Comparison of ENCODE assay signal across 8 cellular contexts in the genomic region with DNA sequence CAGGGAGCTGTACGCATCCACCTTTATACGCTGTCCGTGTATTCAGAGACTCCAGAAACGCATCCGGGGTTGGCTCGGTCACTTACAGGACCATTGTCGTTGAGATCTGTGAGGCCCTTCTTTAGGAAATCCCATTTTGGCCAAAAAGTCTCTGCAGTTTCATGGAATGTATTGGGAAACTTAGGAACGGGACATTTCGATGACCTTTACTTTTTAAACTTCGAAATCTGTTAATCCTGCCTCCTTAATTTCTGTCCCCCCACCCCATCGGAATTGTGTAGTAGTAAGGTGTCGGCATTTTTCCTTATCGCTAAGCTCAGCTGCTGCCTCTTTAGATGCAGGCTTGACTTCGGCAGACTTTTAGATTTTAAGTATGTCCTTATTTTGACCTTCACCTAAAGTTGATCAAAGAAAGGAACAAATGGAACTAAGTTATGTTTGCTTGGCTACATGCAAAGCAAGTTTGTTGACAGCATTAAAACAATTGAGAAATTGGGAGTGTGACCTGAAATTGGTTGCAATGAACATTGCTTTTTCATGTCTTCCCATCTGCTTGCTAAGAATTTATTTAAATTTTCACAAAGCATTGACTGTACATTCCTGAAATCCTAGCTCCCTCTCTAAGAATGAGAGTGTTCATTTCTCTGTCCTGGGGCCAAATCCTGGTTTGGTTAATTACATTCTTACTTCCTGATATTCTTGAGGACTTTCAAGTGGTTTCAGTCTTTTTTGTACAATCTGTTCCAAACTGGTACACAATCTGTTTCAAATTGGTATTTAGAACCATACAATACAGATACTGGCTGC. TPM values are rescaled to one million over a fixed set of nuclear protein-coding genes. Genes with fewer than 3 reads are reported as not detected.
DNase-seq lines count a peak whose midpoint lies in the region; ATAC-seq and TF ChIP-seq lines count a peak whose summit lies in the region.

No MANE protein-coding gene starts in this region.

- intact Hi-C loops in activated CD8-positive, alpha-beta T cell treated with anti-CD3 and anti-CD28 coated beads for 36 hours (cut with micrococcal nuclease): loop anchor here (10.0 kb wide), 1 partner anchor 169 kb away; a partner anchor contains a TSS
- intact Hi-C loops in right cardiac atrium (cut with DNase I): loop anchor here in 1 of 4 donors (10.0 kb wide), 1 partner anchor 119 kb away; no protein-coding TSS in a partner anchor

- H3F3A ChIP-seq in smooth muscle cell (ENCODE audit: low read depth): no peaks in the 10 kb centered on the region

- H3K27me3 ChIP-seq in right cardiac atrium (ENCODE audit: control insufficient read depth, insufficient read depth) (no peaks in the 10 kb centered on the region), smooth muscle cell (ENCODE audit: low read depth) (no peaks in the 10 kb centered on the region)

- H3K9me3 ChIP-seq in right cardiac atrium (ENCODE audit: control insufficient read depth, low read length) (no peaks in the 10 kb centered on the region), smooth muscle cell (replicated peaks; ENCODE audit: low read depth) (no peaks in the 10 kb centered on the region)

- peaks cover 20% of the 10 kb centered on the region for H3K9me3 Mint-ChIP-seq in T-helper 1 cell treated with Interleukin-12 subunit alpha and Interleukin-12 subunit beta and Interleukin-4 antibody, amounts not matched to agents 30 μg/mL and 1 μg/mL, for 36 hours
- H3K9me3 Mint-ChIP-seq in activated CD8-positive, alpha-beta T cell treated with anti-CD3 and anti-CD28 coated beads for 36 hours: peaks cover 19% of the 10 kb centered on the region

- H3K27me3 Mint-ChIP-seq in T-helper 1 cell treated with Interleukin-12 subunit alpha and Interleukin-12 subunit beta and Interleukin-4 antibody, amounts not matched to agents 30 μg/mL and 1 μg/mL, for 36 hours (ENCODE audit: low read depth): peaks cover 63% of the 10 kb centered on the region
- peaks cover 34% of the 10 kb centered on the region for H3K27me3 Mint-ChIP-seq in activated CD8-positive, alpha-beta T cell treated with anti-CD3 and anti-CD28 coated beads for 36 hours

- DNase-seq in T-helper 1 cell (no peak), right cardiac atrium (no peak), smooth muscle cell (lab: John Stamatoyannopoulos, UW; ENCODE audit: unreplicated experiment) (no peak), NCI-H226 (no peak)
- DNase-seq in activated CD8-positive, alpha-beta T cell treated with anti-CD3 and anti-CD28 coated beads for 36 hours: no peak

- H3K79me2 ChIP-seq in smooth muscle cell (ENCODE audit: low read depth): peaks cover 29% of the 10 kb centered on the region

- H2AFZ ChIP-seq in smooth muscle cell (ENCODE audit: low read depth): peak overlapping the region; percentile 85

- 10% methylated on average over 14 of the region's 14 CpGs for WGBS in right cardiac atrium
- WGBS in smooth muscle cell (ENCODE audit: low lambda C conversion rate): 11% methylated on average over 14 of the region's 14 CpGs

- peaks cover 6% of the 10 kb centered on the region for H3K36me3 Mint-ChIP-seq in T-helper 1 cell treated with Interleukin-12 subunit alpha and Interleukin-12 subunit beta and Interleukin-4 antibody, amounts not matched to agents 30 μg/mL and 1 μg/mL, for 36 hours (ENCODE audit: low read depth)
- H3K36me3 Mint-ChIP-seq in activated CD8-positive, alpha-beta T cell treated with anti-CD3 and anti-CD28 coated beads for 36 hours (ENCODE audit: low read depth): no peaks in the 10 kb centered on the region

- H3K4me1 ChIP-seq in right cardiac atrium (ENCODE audit: control insufficient read depth, insufficient read depth, low read length) (no peaks in the 10 kb centered on the region), smooth muscle cell (ENCODE audit: low read depth) (peaks cover 20% of the 10 kb centered on the region)

- CTCF ChIA-PET in activated CD8-positive, alpha-beta T cell treated with anti-CD3 and anti-CD28 coated beads for 36 hours (lab: Charles Lee): interaction anchor here (0.6 to 1.6 kb wide), 2 partner anchors 101 to 171 kb away, joined by 3 read pairs; no protein-coding TSS in a partner anchor

- POLR2A ChIA-PET in activated CD8-positive, alpha-beta T cell treated with anti-CD3 and anti-CD28 coated beads for 36 hours (lab: Charles Lee): interaction anchor here (1.0 to 1.1 kb wide), 2 partner anchors 34 to 184 kb away, joined by 3 read pairs; no protein-coding TSS in a partner anchor

- H3K4me1 Mint-ChIP-seq in T-helper 1 cell treated with Interleukin-12 subunit alpha and Interleukin-12 subunit beta and Interleukin-4 antibody, amounts not matched to agents 30 μg/mL and 1 μg/mL, for 36 hours (ENCODE audit: low read depth): peaks cover 15% of the 10 kb centered on the region
- peaks cover 19% of the 10 kb centered on the region for H3K4me1 Mint-ChIP-seq in activated CD8-positive, alpha-beta T cell treated with anti-CD3 and anti-CD28 coated beads for 36 hours (ENCODE audit: low read depth)

- no peaks in the 10 kb centered on the region for H3K36me3 ChIP-seq in smooth muscle cell (ENCODE audit: low read depth)

- ATAC-seq in activated CD8-positive, alpha-beta T cell treated with anti-CD3 and anti-CD28 coated beads for 36 hours: no peak
- no peak for ATAC-seq in right cardiac atrium
- no peak for ATAC-seq in GM21447 (IDR thresholded peaks at IDR 0.05; ENCODE audit: unreplicated experiment)
- ATAC-seq in GM21825 (IDR thresholded peaks at IDR 0.05; ENCODE audit: unreplicated experiment): no peak

- TF ChIP-seq CTCF in activated CD8-positive, alpha-beta T cell treated with anti-CD3 and anti-CD28 coated beads for 36 hours (IDR thresholded peaks at IDR 0.05): no peak
- no peak for TF ChIP-seq CTCF in smooth muscle cell (IDR thresholded peaks at IDR 0.05; ENCODE audit: borderline replicate concordance, insufficient read depth, poor library complexity, severe bottlenecking)

- peak overlapping the region; percentile 82 for H3K4me2 ChIP-seq in smooth muscle cell

- peak overlapping the region; percentile 83 for H3K27ac ChIP-seq in right cardiac atrium (ENCODE audit: low read length)
- peak overlapping the region; percentile 82 for H3K27ac ChIP-seq in smooth muscle cell (ENCODE audit: low read depth)

- peak overlapping the region; percentile 88 for H3K4me3 Mint-ChIP-seq in T-helper 1 cell treated with Interleukin-12 subunit alpha and Interleukin-12 subunit beta and Interleukin-4 antibody, amounts not matched to agents 30 μg/mL and 1 μg/mL, for 36 hours
- peak overlapping the region; percentile 72 for H3K4me3 Mint-ChIP-seq in activated CD8-positive, alpha-beta T cell treated with anti-CD3 and anti-CD28 coated beads for 36 hours

- peak overlapping the region; percentile 59 for H3K27ac Mint-ChIP-seq in T-helper 1 cell treated with Interleukin-12 subunit alpha and Interleukin-12 subunit beta and Interleukin-4 antibody, amounts not matched to agents 30 μg/mL and 1 μg/mL, for 36 hours
- no peak overlapping the region for H3K27ac Mint-ChIP-seq in activated CD8-positive, alpha-beta T cell treated with anti-CD3 and anti-CD28 coated beads for 36 hours

- H3K4me3 ChIP-seq in right cardiac atrium (ENCODE audit: low read length): peak overlapping the region; percentile 84
- H3K4me3 ChIP-seq in smooth muscle cell: peak overlapping the region; percentile 63

- peak overlapping the region; percentile 79 for H3K9ac ChIP-seq in smooth muscle cell (ENCODE audit: low read depth)

- peaks cover 32% of the 10 kb centered on the region for H4K20me1 ChIP-seq in smooth muscle cell (ENCODE audit: low read depth)

RNA-seq across cellular contexts. Expression of a gene that starts 0.9 kb away (rescaled TPM):
- 1 to 10 TPM; 1.5 to 1.9 TPM for total RNA-seq in activated CD8-positive, alpha-beta T cell treated with anti-CD3 and anti-CD28 coated beads for 36 hours
- total RNA-seq in right cardiac atrium (10 to 100 TPM; 18.4 to 32.2 (median 22.3) TPM), smooth muscle cell (15.1 and 22.3 TPM in 2 replicates)
- polyA plus RNA-seq in right cardiac atrium (4.2 TPM), smooth muscle cell (6.8 and 8.5 TPM in 2 replicates)
